In the genomic region with DNA sequence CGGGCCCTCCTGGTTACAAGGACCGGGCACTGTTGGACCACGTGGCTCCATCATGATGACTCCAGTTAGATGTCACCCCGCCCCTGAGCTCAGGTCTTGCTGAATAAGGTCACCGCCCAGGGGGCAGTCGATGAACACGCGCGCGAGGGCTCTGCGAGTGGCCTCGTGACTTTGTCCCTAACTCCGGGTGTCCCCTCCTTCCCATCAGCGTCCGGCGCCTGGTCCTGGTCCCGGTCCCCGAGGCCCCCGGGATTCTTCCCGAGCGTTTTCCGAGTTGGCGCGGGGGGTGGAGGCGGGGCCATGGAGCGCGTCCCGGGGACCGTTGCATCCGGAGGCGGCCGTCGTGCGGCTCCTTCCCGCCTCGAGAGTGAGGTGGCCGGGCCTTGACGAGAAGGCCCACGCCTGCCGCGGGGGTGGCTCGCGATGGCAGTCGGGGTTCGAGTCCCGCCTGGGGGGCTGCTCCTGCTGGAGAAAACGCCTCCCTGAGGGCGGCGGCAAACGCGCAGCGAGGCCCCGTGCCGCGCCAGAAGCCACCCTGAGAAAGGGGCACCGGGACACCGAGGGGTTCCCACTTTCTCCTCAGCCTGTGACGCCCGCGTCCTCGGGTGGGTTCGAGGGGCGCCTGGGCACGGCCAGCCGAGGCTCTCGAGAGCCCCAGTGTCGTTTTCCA, we compare ENCODE assay signal across 11 cellular contexts. TPM values are rescaled to one million over a fixed set of nuclear protein-coding genes. Genes with fewer than 3 reads are reported as not detected.
DNase-seq lines count a peak whose midpoint lies in the region; ATAC-seq and TF ChIP-seq lines count a peak whose summit lies in the region.
"Had no signal": no experiment of that assay in that cellular context is flagged by ENCODE, and none has a peak within 500 bp of the region (broad histone marks: within the 10 kb centered on the region; RNA-seq: fewer than 3 reads in every experiment).

No MANE protein-coding gene starts in this region.

- H3K36me3 ChIP-seq in endocrine pancreas (ENCODE audit: control insufficient read depth, insufficient read depth, low read length) (no peaks in the 10 kb centered on the region), prostate gland (no peaks in the 10 kb centered on the region), uterus (no peaks in the 10 kb centered on the region)
- H3K36me3 ChIP-seq: BLaER1, SJCRH30 had no signal

- TF ChIP-seq POLR2A in prostate gland (IDR thresholded peaks at IDR 0.05) (no peak), uterus (IDR thresholded peaks at IDR 0.05) (no peak)

- DNase-seq in DMS153 treated with DMSO at 0.1 percent for 48 hours (lab: John Stamatoyannopoulos, UW; ENCODE audit: unreplicated experiment) (peak; percentile 39), NCI-H2029 (lab: John Stamatoyannopoulos, UW) (peak; percentile 55), prostate gland (ENCODE audit: low spot score) (no peak), mesothelial cell of epicardium (ENCODE audit: low spot score in 2 of 2, unreplicated experiment in 2 of 2) (no peak), COLO829 (ENCODE audit: low spot score) (no peak), uterus (no peak)
- DNase-seq: activated T-cell treated with anti-CD3 and anti-CD28 coated beads for 4 hours, SJCRH30 had no signal

- intact Hi-C loops in prostate gland (cut with DNase I): no loop called here
- intact Hi-C loops in uterus (cut with DNase I; ENCODE audit: low total_unique reads): no loop called here

- H3K9ac ChIP-seq in endocrine pancreas (ENCODE audit: control insufficient read depth, insufficient read depth, low read length): peak overlapping the region; percentile 82
- H3K9ac ChIP-seq: BLaER1 had no signal

- no peaks in the 10 kb centered on the region for H3K9me3 ChIP-seq in endocrine pancreas (ENCODE audit: control insufficient read depth, low read length)
- H3K9me3 ChIP-seq in prostate gland: no peaks in the 10 kb centered on the region
- H3K9me3 ChIP-seq in uterus: no peaks in the 10 kb centered on the region

- no peaks in the 10 kb centered on the region for H3K36me3 Mint-ChIP-seq in mesothelial cell of epicardium

- no peak overlapping the region for H3K4me3 Mint-ChIP-seq in mesothelial cell of epicardium

- no peaks in the 10 kb centered on the region for H3K27me3 ChIP-seq in endocrine pancreas (ENCODE audit: control insufficient read depth, insufficient read depth, low read length)
- H3K27me3 ChIP-seq in prostate gland (replicated peaks; ENCODE audit: insufficient read depth): no peaks in the 10 kb centered on the region
- H3K27me3 ChIP-seq in uterus: peaks cover 0 to 14% of the 10 kb centered on the region in 2 donors
- H3K27me3 ChIP-seq: BLaER1 had no signal

- no peaks in the 10 kb centered on the region for H3K4me1 Mint-ChIP-seq in mesothelial cell of epicardium

- H3K9me3 Mint-ChIP-seq in mesothelial cell of epicardium: peaks cover 3% of the 10 kb centered on the region

- no peak for TF ChIP-seq CTCF in prostate gland (IDR thresholded peaks at IDR 0.05)
- no peak for TF ChIP-seq CTCF in mesothelial cell of epicardium (IDR thresholded peaks at IDR 0.05; ENCODE audit: unreplicated experiment)
- no peak for TF ChIP-seq CTCF in uterus (IDR thresholded peaks at IDR 0.05)

- no peak overlapping the region for H3K27ac Mint-ChIP-seq in mesothelial cell of epicardium

- 4% methylated on average over 65 of the region's 67 CpGs for WGBS in prostate gland

- no peak overlapping the region for H3K4me3 ChIP-seq in endocrine pancreas (ENCODE audit: control insufficient read depth, insufficient read depth, low read length)
- peak overlapping the region; percentile 23 to 28 for H3K4me3 ChIP-seq in prostate gland
- no peak overlapping the region for H3K4me3 ChIP-seq in uterus
- H3K4me3 ChIP-seq: BLaER1, SJCRH30 had no signal

- peaks cover 4% of the 10 kb centered on the region for H3K4me1 ChIP-seq in endocrine pancreas (ENCODE audit: control insufficient read depth, insufficient read depth, low read length)
- H3K4me1 ChIP-seq in prostate gland (replicated peaks): peaks cover 3% of the 10 kb centered on the region
- H3K4me1 ChIP-seq in uterus: peaks cover 0 to 7% of the 10 kb centered on the region in 2 donors
- H3K4me1 ChIP-seq: SJCRH30 had no signal

- H3K27ac ChIP-seq in prostate gland (no peak overlapping the region), uterus (no peak overlapping the region)
- H3K27ac ChIP-seq: BLaER1, SJCRH30 had no signal

- no peak for ATAC-seq in GM19324 (IDR thresholded peaks at IDR 0.05; ENCODE audit: low FRiP score, unreplicated experiment)

- H3K27me3 Mint-ChIP-seq in mesothelial cell of epicardium (ENCODE audit: low read depth): peaks cover 88% of the 10 kb centered on the region

RNA-seq across cellular contexts. Expression of a gene that starts 0.6 kb away (rescaled TPM):
- total RNA-seq in prostate gland: 100 to 1,000 TPM in 1 of 2 donors, 1 to 10 TPM in 1; 5.2 to 144 TPM
- 0.70 to 1.4 TPM (median 1.1 TPM) in 3 replicates for total RNA-seq in mesothelial cell of epicardium
- total RNA-seq in uterus: 1 to 10 TPM; 4.1 to 5.5 (median 4.8) TPM
- total RNA-seq: SJCRH30 had no signal

Comparison
In these comparisons a context has a peak if more than half of its experiments do, and no peak if none do; other contexts are left out.
1. DNase-seq: peak in DMS153 treated with DMSO at 0.1 percent for 48 hours (single experiment) and NCI-H2029 (single experiment); none in prostate gland (single experiment), mesothelial cell of epicardium (0 of 2), COLO829 (single experiment) and uterus (0 of 2).
2. H3K4me3 ChIP-seq: peak in prostate gland (2 of 2); none in endocrine pancreas (single experiment) and uterus (0 of 2).